ENCODE assay signal across 9 cellular contexts in the genomic region with DNA sequence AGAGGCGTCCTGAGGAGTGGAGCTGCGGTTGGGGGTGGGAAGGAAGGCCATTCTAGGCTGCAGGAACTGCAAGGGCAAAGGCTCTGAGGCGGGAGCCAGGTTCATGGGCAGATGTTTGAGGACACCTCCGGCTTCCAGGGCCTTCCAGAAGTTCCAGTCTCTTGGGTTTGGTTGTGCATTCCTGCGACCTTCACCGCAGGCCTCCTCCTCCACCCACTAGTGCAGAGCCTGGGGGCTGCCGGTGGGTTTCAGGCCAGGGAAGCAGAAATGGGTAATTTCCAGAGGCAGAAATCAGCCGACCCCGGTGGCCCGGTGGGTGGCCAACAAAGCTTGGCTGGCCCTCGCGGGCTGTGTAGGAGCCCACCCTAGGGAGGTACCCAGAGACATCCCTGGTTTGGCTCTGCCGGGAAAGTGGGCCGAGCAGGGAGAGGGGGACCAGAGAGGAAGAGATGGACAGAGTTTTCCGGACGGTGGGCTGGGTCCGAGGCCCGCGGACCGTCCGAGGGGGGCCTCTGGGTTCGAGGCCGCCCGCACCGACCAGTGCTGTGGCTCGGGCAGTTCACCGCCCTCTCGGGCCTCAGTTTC. TPM values are rescaled to one million over a fixed set of nuclear protein-coding genes. Genes with fewer than 3 reads are reported as not detected.
DNase-seq lines count a peak whose midpoint lies in the region; FAIRE-seq and TF ChIP-seq lines count a peak whose summit lies in the region.
"Had no signal": no experiment of that assay in that cellular context is flagged by ENCODE, and none has a peak within 500 bp of the region (broad histone marks: within the 10 kb centered on the region; RNA-seq: fewer than 3 reads in every experiment).

No MANE protein-coding gene starts in this region.

- no peak overlapping the region for H4K5ac ChIP-seq in mesendoderm (ENCODE audit: low read length)

- intact Hi-C loops in tibial artery (cut with DNase I; ENCODE audit: low total_unique reads): loop anchor here (10.0 kb wide), 1 partner anchor 239 kb away; a partner anchor contains a TSS

- WGBS in mesendoderm (ENCODE audit: extremely low coverage, insufficient coverage, low lambda C conversion rate): no CpG with 5 or more reads among the region's 28 CpGs

- H2BK120ac ChIP-seq in mesendoderm (ENCODE audit: low read depth, low read length): no peak overlapping the region

- no peak for DNase-seq in activated T-cell treated with anti-CD3 and anti-CD28 coated beads, Interleukin-2, amount 50 U/mL, for 24 hours
- DNase-seq in activated T-cell treated with anti-CD3 and anti-CD28 coated beads for 4 hours (no peak), brain microvascular endothelial cell (no peak), mesendoderm (no peak), tibial artery (no peak), NCI-H1694 (lab: John Stamatoyannopoulos, UW) (no peak), H54 (ENCODE audit: insufficient read length, low spot score) (no peak), RPMI8226 (no peak)
- DNase-seq: NCI-H1048 had no signal

- H3K79me2 ChIP-seq in mesendoderm (ENCODE audit: control insufficient read depth, insufficient read depth, low read length): no peaks in the 10 kb centered on the region

- peak overlapping the region; percentile 17 for H3K4me2 ChIP-seq in mesendoderm (ENCODE audit: low read length)

- H3K4ac ChIP-seq in mesendoderm (ENCODE audit: low read depth, low read length): peak overlapping the region; percentile 82

- H3K4me1 ChIP-seq in mesendoderm (ENCODE audit: control insufficient read depth, low read depth, low read length): peaks cover 7% of the 10 kb centered on the region
- peaks cover 0 to 60% (median 42%) of the 10 kb centered on the region in 4 donors for H3K4me1 ChIP-seq in tibial artery

- FAIRE-seq in H54 (lab: Jason Lieb, UNC): no peak

- H3K27ac Mint-ChIP-seq in activated T-cell treated with anti-CD3 and anti-CD28 coated beads, Interleukin-2, amount 50 U/mL, for 24 hours: peak overlapping the region; percentile 82

- peak overlapping the region; percentile 69 for H3K56ac ChIP-seq in mesendoderm (ENCODE audit: low read length)

- H3K4me1 Mint-ChIP-seq in activated T-cell treated with anti-CD3 and anti-CD28 coated beads, Interleukin-2, amount 50 U/mL, for 24 hours (ENCODE audit: low read depth): peaks cover 47% of the 10 kb centered on the region

- in situ Hi-C loops in brain microvascular endothelial cell (cut with HindIII; ENCODE audit: low pct_ligation_motif_present, low sequenced_read_pairs): no loop called here

- H3K4me3 ChIP-seq in brain microvascular endothelial cell (ENCODE audit: low read depth, low read length): peak overlapping the region; percentile 75
- no peak overlapping the region for H3K4me3 ChIP-seq in mesendoderm (ENCODE audit: low read length)
- H3K4me3 ChIP-seq in tibial artery: peak overlapping the region; percentile 73 to 82

- no peak overlapping the region for H2AK5ac ChIP-seq in mesendoderm (ENCODE audit: low read length)

- H3K18ac ChIP-seq in mesendoderm (ENCODE audit: low read length): peak overlapping the region; percentile 25

- H3K36me3 Mint-ChIP-seq in activated T-cell treated with anti-CD3 and anti-CD28 coated beads, Interleukin-2, amount 50 U/mL, for 24 hours (ENCODE audit: low read depth): peaks cover 6% of the 10 kb centered on the region

- peak overlapping the region; percentile 76 for H4K8ac ChIP-seq in mesendoderm (ENCODE audit: low read depth, low read length)

- peak overlapping the region; percentile 69 for H3K9ac ChIP-seq in mesendoderm (ENCODE audit: low read length)

- no peak for TF ChIP-seq POLR2A in H54 (IDR thresholded peaks at IDR 0.05; ENCODE audit: low read depth, low read length)

- peak overlapping the region; percentile 73 for H3K27ac ChIP-seq in brain microvascular endothelial cell
- no peak overlapping the region for H3K27ac ChIP-seq in mesendoderm (ENCODE audit: low read depth, low read length)
- peak overlapping the region; percentile 96 to 97 for H3K27ac ChIP-seq in tibial artery

- peak overlapping the region; percentile 34 for H3K23ac ChIP-seq in mesendoderm (ENCODE audit: low read length)

- H2BK15ac ChIP-seq in mesendoderm (replicated peaks; ENCODE audit: low read depth): no peak overlapping the region

- no peak for TF ChIP-seq CTCF in brain microvascular endothelial cell (IDR thresholded peaks at IDR 0.05; ENCODE audit: low read depth, low read length, missing control alignments)
- no peak for TF ChIP-seq CTCF in tibial artery (IDR thresholded peaks at IDR 0.05)

- no peaks in the 10 kb centered on the region for H3K9me3 Mint-ChIP-seq in activated T-cell treated with anti-CD3 and anti-CD28 coated beads, Interleukin-2, amount 50 U/mL, for 24 hours

- H3K36me3 ChIP-seq in brain microvascular endothelial cell (replicated peaks) (peaks cover 2% of the 10 kb centered on the region), mesendoderm (ENCODE audit: control insufficient read depth, insufficient read depth, low read length) (no peaks in the 10 kb centered on the region), tibial artery (peaks cover 0 to 22% (median 9%) of the 10 kb centered on the region in 3 donors)

- H3K27me3 ChIP-seq in brain microvascular endothelial cell (replicated peaks): no peaks in the 10 kb centered on the region
- no peaks in the 10 kb centered on the region for H3K27me3 ChIP-seq in mesendoderm (ENCODE audit: insufficient read depth, low read length, poor library complexity)
- no peaks in the 10 kb centered on the region for H3K27me3 ChIP-seq in tibial artery

- peaks cover 2% of the 10 kb centered on the region for H3K79me1 ChIP-seq in mesendoderm (ENCODE audit: low read length)

- no peak overlapping the region for H2BK5ac ChIP-seq in mesendoderm (ENCODE audit: low read length)

- peak overlapping the region; percentile 67 for H3K4me3 Mint-ChIP-seq in activated T-cell treated with anti-CD3 and anti-CD28 coated beads, Interleukin-2, amount 50 U/mL, for 24 hours

- no peaks in the 10 kb centered on the region for H3K9me3 ChIP-seq in tibial artery

- no peaks in the 10 kb centered on the region for H3K27me3 Mint-ChIP-seq in activated T-cell treated with anti-CD3 and anti-CD28 coated beads, Interleukin-2, amount 50 U/mL, for 24 hours

RNA-seq across cellular contexts. Expression of a gene that starts 0.4 kb away (rescaled TPM):
- 4.6 TPM for polyA plus RNA-seq in mesendoderm (2013, experiment 1 of 2)
- polyA plus RNA-seq in mesendoderm (2013, experiment 2 of 2): 4.3 TPM

RNA-seq across cellular contexts. Expression of a gene that starts 3.0 kb away (rescaled TPM):
- 8.1 TPM for polyA plus RNA-seq in mesendoderm (2013, experiment 1 of 2)
- polyA plus RNA-seq in mesendoderm (2013, experiment 2 of 2): 8.4 TPM

RNA-seq across cellular contexts. Expression of a gene that starts 5.8 kb away (rescaled TPM):
- polyA plus RNA-seq in mesendoderm (2013, experiment 1 of 2): 22.9 TPM
- 22.2 TPM for polyA plus RNA-seq in mesendoderm (2013, experiment 2 of 2)

RNA-seq across cellular contexts. Expression of a gene that starts 16.9 kb away (rescaled TPM):
- polyA plus RNA-seq in mesendoderm (2013, experiment 1 of 2): 125 TPM
- 126 TPM for polyA plus RNA-seq in mesendoderm (2013, experiment 2 of 2)

RNA-seq across cellular contexts. Expression of a gene that starts 57.0 kb away (rescaled TPM):
- polyA plus RNA-seq in mesendoderm (2013, experiment 1 of 2): 0.42 TPM
- 0.38 TPM for polyA plus RNA-seq in mesendoderm (2013, experiment 2 of 2)
